Comparison of ENCODE assay signal across 1 cellular context in genomic region chr6:132675002-132675401, GRCh38.
TF ChIP-seq lines count a peak whose summit lies in the region.

No MANE protein-coding gene starts in this region.

TF ChIP-seq in GM23338, 12 proteins besides CTCF, POLR2A, EP300 and RAD21 (continued from another document):
- TF ChIP-seq, protein P1, sequence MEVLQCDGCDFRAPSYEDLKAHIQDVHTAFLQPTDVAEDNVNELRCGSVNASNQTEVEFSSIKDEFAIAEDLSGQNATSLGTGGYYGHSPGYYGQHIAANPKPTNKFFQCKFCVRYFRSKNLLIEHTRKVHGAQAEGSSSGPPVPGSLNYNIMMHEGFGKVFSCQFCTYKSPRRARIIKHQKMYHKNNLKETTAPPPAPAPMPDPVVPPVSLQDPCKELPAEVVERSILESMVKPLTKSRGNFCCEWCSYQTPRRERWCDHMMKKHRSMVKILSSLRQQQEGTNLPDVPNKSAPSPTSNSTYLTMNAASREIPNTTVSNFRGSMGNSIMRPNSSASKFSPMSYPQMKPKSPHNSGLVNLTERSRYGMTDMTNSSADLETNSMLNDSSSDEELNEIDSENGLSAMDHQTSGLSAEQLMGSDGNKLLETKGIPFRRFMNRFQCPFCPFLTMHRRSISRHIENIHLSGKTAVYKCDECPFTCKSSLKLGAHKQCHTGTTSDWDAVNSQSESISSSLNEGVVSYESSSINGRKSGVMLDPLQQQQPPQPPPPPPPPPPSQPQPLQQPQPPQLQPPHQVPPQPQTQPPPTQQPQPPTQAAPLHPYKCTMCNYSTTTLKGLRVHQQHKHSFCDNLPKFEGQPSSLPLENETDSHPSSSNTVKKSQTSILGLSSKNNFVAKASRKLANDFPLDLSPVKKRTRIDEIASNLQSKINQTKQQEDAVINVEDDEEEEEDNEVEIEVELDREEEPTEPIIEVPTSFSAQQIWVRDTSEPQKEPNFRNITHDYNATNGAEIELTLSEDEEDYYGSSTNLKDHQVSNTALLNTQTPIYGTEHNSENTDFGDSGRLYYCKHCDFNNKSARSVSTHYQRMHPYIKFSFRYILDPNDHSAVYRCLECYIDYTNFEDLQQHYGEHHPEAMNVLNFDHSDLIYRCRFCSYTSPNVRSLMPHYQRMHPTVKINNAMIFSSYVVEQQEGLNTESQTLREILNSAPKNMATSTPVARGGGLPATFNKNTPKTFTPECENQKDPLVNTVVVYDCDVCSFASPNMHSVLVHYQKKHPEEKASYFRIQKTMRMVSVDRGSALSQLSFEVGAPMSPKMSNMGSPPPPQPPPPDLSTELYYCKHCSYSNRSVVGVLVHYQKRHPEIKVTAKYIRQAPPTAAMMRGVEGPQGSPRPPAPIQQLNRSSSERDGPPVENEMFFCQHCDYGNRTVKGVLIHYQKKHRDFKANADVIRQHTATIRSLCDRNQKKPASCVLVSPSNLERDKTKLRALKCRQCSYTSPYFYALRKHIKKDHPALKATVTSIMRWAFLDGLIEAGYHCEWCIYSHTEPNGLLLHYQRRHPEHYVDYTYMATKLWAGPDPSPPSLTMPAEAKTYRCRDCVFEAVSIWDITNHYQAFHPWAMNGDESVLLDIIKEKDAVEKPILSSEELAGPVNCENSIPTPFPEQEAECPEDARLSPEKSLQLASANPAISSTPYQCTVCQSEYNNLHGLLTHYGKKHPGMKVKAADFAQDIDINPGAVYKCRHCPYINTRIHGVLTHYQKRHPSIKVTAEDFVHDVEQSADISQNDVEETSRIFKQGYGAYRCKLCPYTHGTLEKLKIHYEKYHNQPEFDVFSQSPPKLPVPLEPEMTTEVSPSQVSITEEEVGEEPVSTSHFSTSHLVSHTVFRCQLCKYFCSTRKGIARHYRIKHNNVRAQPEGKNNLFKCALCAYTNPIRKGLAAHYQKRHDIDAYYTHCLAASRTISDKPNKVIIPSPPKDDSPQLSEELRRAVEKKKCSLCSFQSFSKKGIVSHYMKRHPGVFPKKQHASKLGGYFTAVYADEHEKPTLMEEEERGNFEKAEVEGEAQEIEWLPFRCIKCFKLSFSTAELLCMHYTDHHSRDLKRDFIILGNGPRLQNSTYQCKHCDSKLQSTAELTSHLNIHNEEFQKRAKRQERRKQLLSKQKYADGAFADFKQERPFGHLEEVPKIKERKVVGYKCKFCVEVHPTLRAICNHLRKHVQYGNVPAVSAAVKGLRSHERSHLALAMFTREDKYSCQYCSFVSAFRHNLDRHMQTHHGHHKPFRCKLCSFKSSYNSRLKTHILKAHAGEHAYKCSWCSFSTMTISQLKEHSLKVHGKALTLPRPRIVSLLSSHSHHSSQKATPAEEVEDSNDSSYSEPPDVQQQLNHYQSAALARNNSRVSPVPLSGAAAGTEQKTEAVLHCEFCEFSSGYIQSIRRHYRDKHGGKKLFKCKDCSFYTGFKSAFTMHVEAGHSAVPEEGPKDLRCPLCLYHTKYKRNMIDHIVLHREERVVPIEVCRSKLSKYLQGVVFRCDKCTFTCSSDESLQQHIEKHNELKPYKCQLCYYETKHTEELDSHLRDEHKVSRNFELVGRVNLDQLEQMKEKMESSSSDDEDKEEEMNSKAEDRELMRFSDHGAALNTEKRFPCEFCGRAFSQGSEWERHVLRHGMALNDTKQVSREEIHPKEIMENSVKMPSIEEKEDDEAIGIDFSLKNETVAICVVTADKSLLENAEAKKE (CRISPR knock-in tag; IDR thresholded peaks at IDR 0.05): no peak
- no peak for TF ChIP-seq STAT1 (IDR thresholded peaks at IDR 0.05; ENCODE audit: unreplicated experiment)
- no peak for TF ChIP-seq CREB1 (CRISPR knock-in tag; IDR thresholded peaks at IDR 0.05; ENCODE audit: low read depth)
- no peak for TF ChIP-seq ZNF114 (CRISPR knock-in tag; IDR thresholded peaks at IDR 0.05)
- no peak for TF ChIP-seq REST (IDR thresholded peaks at IDR 0.05; ENCODE audit: unreplicated experiment)
- no peak for TF ChIP-seq JUNB (IDR thresholded peaks at IDR 0.05; ENCODE audit: unreplicated experiment)
- TF ChIP-seq ZNF331 (CRISPR knock-in tag; IDR thresholded peaks at IDR 0.05; ENCODE audit: low read depth): no peak
- TF ChIP-seq EZH2phosphoT487 (IDR thresholded peaks at IDR 0.05; ENCODE audit: unreplicated experiment): no peak
